In genomic region chr14:24780278-24780677, GRCh38 we compare ENCODE assay signal across 22 cellular contexts.
DNase-seq lines count a peak whose midpoint lies in the region; ATAC-seq, FAIRE-seq and TF ChIP-seq lines count a peak whose summit lies in the region.
"Had no signal": no experiment of that assay in that cellular context is flagged by ENCODE, and none has a peak within 500 bp of the region (broad histone marks: within the 10 kb centered on the region; RNA-seq: fewer than 3 reads in every experiment).

No MANE protein-coding gene starts in this region.

- peak; percentile 28 for FAIRE-seq in HTR-8/SVneo (lab: Jason Lieb, UNC)
- FAIRE-seq: A204.1, D721Med, G401.6, GM12891, GM19239 had no signal

- no peaks in the 10 kb centered on the region for H3K36me3 ChIP-seq in CD8-positive, alpha-beta T cell (ENCODE audit: insufficient read depth, low read length)
- H3K36me3 ChIP-seq in testis (ENCODE audit: low read depth, missing control alignments), result no peaks in the 10 kb centered on the region
- H3K36me3 ChIP-seq: BE2C, BLaER1 had no signal

- POLR2A ChIA-PET in CD8-positive, alpha-beta T cell (lab: Charles Lee), result no interaction called here

- no peaks in the 10 kb centered on the region for H3K4me1 Mint-ChIP-seq in CD8-positive, alpha-beta T cell (ENCODE audit: low read depth)
- H3K4me1 Mint-ChIP-seq: CD14-positive monocyte; CD4-positive, alpha-beta memory T cell; CD4-positive, CD25-positive, alpha-beta regulatory T cell had no signal

- no peak for ATAC-seq in CD8-positive, alpha-beta T cell

- CTCF ChIA-PET in CD8-positive, alpha-beta T cell (lab: Charles Lee), result no interaction called here

- no peaks in the 10 kb centered on the region for H3K9me3 ChIP-seq in CD8-positive, alpha-beta T cell (ENCODE audit: low read length)
- no peaks in the 10 kb centered on the region for H3K9me3 ChIP-seq in testis
- H3K9me3 ChIP-seq: BE2C, BLaER1, Caco-2 had no signal

- DNase-seq in HTR-8/SVneo (ENCODE audit: insufficient read length, low spot score), result no peak
- DNase-seq in putamen (ENCODE audit: low spot score), result peak; percentile 79
- no peak for DNase-seq in CD8-positive, alpha-beta T cell
- DNase-seq in testis, result no peak
- no peak for DNase-seq in NCI-H2171 (lab: John Stamatoyannopoulos, UW)
- DNase-seq: 8988T; ACHN; BE2C; C1 segment of cervical spinal cord; Caco-2; Calu3; CD4-positive, alpha-beta memory T cell; CD4-positive, CD25-positive, alpha-beta regulatory T cell; DMS79 treated with DMSO at 0.1 percent for 48 hours; GF-D8 had no signal

- no peak for TF ChIP-seq POLR2A in testis (IDR thresholded peaks at IDR 0.05)

- H3K27ac ChIP-seq in CD8-positive, alpha-beta T cell (ENCODE audit: low read depth, low read length), result no peak overlapping the region
- no peak overlapping the region for H3K27ac ChIP-seq in testis
- H3K27ac ChIP-seq: BLaER1 had no signal

- no peaks in the 10 kb centered on the region for H3K4me1 ChIP-seq in CD8-positive, alpha-beta T cell (ENCODE audit: insufficient read depth, low read length)
- no peaks in the 10 kb centered on the region for H3K4me1 ChIP-seq in testis
- H3K4me1 ChIP-seq: BE2C, BLaER1, Caco-2 had no signal

- peaks cover 9% of the 10 kb centered on the region for H3K27me3 Mint-ChIP-seq in CD8-positive, alpha-beta T cell (ENCODE audit: low read depth)
- H3K27me3 Mint-ChIP-seq: CD4-positive, CD25-positive, alpha-beta regulatory T cell had no signal

- 69 to 72% methylated on average over 5 of the region's 5 CpGs for WGBS in testis, 2 donors

- no peak for TF ChIP-seq CTCF in CD8-positive, alpha-beta T cell (IDR thresholded peaks at IDR 0.05)
- no peak for TF ChIP-seq CTCF in testis (IDR thresholded peaks at IDR 0.05)

- H3K4me3 Mint-ChIP-seq in CD8-positive, alpha-beta T cell, result no peak overlapping the region
- H3K4me3 Mint-ChIP-seq: CD14-positive monocyte; CD4-positive, CD25-positive, alpha-beta regulatory T cell had no signal

- H3K27ac Mint-ChIP-seq in CD8-positive, alpha-beta T cell, result no peak overlapping the region
- H3K27ac Mint-ChIP-seq: CD14-positive monocyte; CD4-positive, alpha-beta memory T cell; CD4-positive, CD25-positive, alpha-beta regulatory T cell had no signal

- no peaks in the 10 kb centered on the region for H3K9me3 Mint-ChIP-seq in CD8-positive, alpha-beta T cell
- H3K9me3 Mint-ChIP-seq: CD14-positive monocyte; CD4-positive, alpha-beta memory T cell had no signal

- no peak overlapping the region for H3K4me3 ChIP-seq in CD8-positive, alpha-beta T cell (ENCODE audit: low read depth, low read length)
- no peak overlapping the region for H3K4me3 ChIP-seq in testis
- H3K4me3 ChIP-seq: BLaER1 had no signal

- no peaks in the 10 kb centered on the region for H3K27me3 ChIP-seq in CD8-positive, alpha-beta T cell (ENCODE audit: insufficient read depth, low read length)
- no peaks in the 10 kb centered on the region for H3K27me3 ChIP-seq in testis
- H3K27me3 ChIP-seq: BE2C, BLaER1 had no signal

- no peaks in the 10 kb centered on the region for H3K36me3 Mint-ChIP-seq in CD8-positive, alpha-beta T cell
- H3K36me3 Mint-ChIP-seq: CD14-positive monocyte; CD4-positive, alpha-beta memory T cell; CD4-positive, CD25-positive, alpha-beta regulatory T cell had no signal

- intact Hi-C loops in CD8-positive, alpha-beta T cell (cut with DNase I, micrococcal nuclease), result no loop called here
- intact Hi-C loops in testis (cut with DNase I; ENCODE audit: low total_unique reads), result no loop called here
